In genomic region chr11:123213307-123213708, GRCh38 we compare ENCODE assay signal across 12 cellular contexts.
"Had no signal": no experiment of that assay in that cellular context is flagged by ENCODE, and none has a peak within 500 bp of the region (broad histone marks: within the 10 kb centered on the region; RNA-seq: fewer than 3 reads in every experiment).

No MANE protein-coding gene starts in this region.

- H3K4me1 ChIP-seq: parathyroid adenoma had no signal

- H3K4me3 Mint-ChIP-seq: activated T-helper 17 cell treated with anti-CD3 and anti-CD28 coated beads, Interleukin-2, amount 50 U/mL, for 72 hours; mesothelial cell of epicardium; stimulated activated memory B cell treated with anti-CD40 and anti-IgM and Interleukin-4, amounts not matched to agents 10 μg/mL and 1 μg/mL and 100 μg/mL, for 72 hours had no signal

- H3K27me3 ChIP-seq: adrenal gland had no signal

- DNase-seq: activated CD4-positive, CD25-positive, alpha-beta regulatory T cell treated with anti-CD3 and anti-CD28 coated beads, Interleukin-2, amount 50 U/mL, for 72 hours; activated naive CD4-positive, alpha-beta T cell treated with anti-CD3 and anti-CD28 coated beads, Interleukin-2, amount 50 U/mL, for 16 hours; adrenal gland; caudate nucleus; esophagus squamous epithelium; kidney glomerular epithelial cell; T-helper 1 cell; T1000 had no signal

- H3K4me1 Mint-ChIP-seq: activated T-helper 17 cell treated with anti-CD3 and anti-CD28 coated beads, Interleukin-2, amount 50 U/mL, for 72 hours; stimulated activated memory B cell treated with anti-CD40 and anti-IgM and Interleukin-4, amounts not matched to agents 10 μg/mL and 1 μg/mL and 100 μg/mL, for 72 hours had no signal

- H3K27ac ChIP-seq: adrenal gland, esophagus squamous epithelium, parathyroid adenoma had no signal

- H3K36me3 Mint-ChIP-seq: mesothelial cell of epicardium; stimulated activated memory B cell treated with anti-CD40 and anti-IgM and Interleukin-4, amounts not matched to agents 10 μg/mL and 1 μg/mL and 100 μg/mL, for 72 hours had no signal

- H3K9me3 Mint-ChIP-seq: activated T-helper 17 cell treated with anti-CD3 and anti-CD28 coated beads, Interleukin-2, amount 50 U/mL, for 72 hours; mesothelial cell of epicardium; stimulated activated memory B cell treated with anti-CD40 and anti-IgM and Interleukin-4, amounts not matched to agents 10 μg/mL and 1 μg/mL and 100 μg/mL, for 72 hours had no signal

- H3K36me3 ChIP-seq: adrenal gland, esophagus squamous epithelium had no signal

- H3K4me3 ChIP-seq: adrenal gland, esophagus squamous epithelium had no signal

- H3K9me3 ChIP-seq: adrenal gland, esophagus squamous epithelium had no signal

- H3K27ac Mint-ChIP-seq: activated T-helper 17 cell treated with anti-CD3 and anti-CD28 coated beads, Interleukin-2, amount 50 U/mL, for 72 hours; mesothelial cell of epicardium; stimulated activated memory B cell treated with anti-CD40 and anti-IgM and Interleukin-4, amounts not matched to agents 10 μg/mL and 1 μg/mL and 100 μg/mL, for 72 hours had no signal
